8 cellular contexts compared by ENCODE assay signal in the genomic region with DNA sequence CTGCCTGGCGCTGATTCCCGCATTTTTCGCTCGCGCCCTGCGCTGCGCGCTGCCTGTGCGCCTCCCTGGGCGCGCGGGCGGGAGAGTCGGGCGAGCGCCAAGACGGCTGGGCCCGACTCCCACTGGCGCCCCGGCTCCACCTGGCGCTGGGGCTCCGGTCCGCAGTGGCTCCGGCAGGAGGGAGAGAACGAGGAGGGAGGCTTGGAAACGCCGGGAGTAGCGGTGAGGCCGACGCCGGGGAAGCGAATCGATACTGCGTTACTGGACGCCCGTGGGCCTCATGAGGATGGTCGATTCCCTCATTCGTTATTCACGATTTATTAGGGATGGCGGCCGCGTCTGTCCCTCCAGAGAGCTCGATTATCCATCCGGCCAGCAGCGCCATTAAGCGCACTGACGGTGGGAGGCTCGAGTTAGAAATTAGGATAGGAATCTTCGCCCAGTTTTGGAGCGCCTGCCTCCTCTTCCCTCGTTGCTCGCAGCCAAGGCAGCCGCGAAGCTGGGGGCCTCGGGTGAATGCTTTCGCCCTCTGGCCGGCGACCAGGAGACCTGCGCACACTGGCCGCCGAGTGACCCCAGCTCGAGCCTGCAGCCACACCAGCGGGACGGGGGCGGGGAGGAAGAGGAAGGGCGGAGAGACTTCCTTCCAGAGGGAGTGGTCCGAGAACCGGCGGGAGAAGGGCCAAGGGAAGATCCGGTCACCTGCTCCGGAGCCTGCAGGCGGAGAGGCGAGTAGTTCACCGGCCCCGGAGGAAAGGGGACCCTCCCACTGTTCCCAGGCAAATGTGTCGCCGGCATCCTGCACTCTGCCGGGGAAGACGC. TPM values are rescaled to one million over a fixed set of nuclear protein-coding genes. Genes with fewer than 3 reads are reported as not detected.
A peak's percentile ranks its signal among the peaks of the same experiment; 100 is the strongest.
DNase-seq lines count a peak whose midpoint lies in the region; ATAC-seq and TF ChIP-seq lines count a peak whose summit lies in the region.

No MANE protein-coding gene starts in this region.

- H3K27ac ChIP-seq in CD8-positive, alpha-beta memory T cell (ENCODE audit: low read depth, low read length) = no peak overlapping the region
- H3K27ac ChIP-seq in liver (ENCODE audit: low read depth in 1 of 2, low read length in 2 of 2) (peak overlapping the region; percentile 38 to 69), testis (peak overlapping the region; percentile 76 to 85)

- peaks cover 3 to 18% (median 4%) of the 10 kb centered on the region in 3 donors for H3K36me3 Mint-ChIP-seq in CD8-positive, alpha-beta memory T cell
- peaks cover 13% of the 10 kb centered on the region for H3K36me3 Mint-ChIP-seq in HFFc6 (ENCODE audit: low read depth)

- H3K9me3 Mint-ChIP-seq in CD8-positive, alpha-beta memory T cell = peaks cover 0 to 3% (median 0%) of the 10 kb centered on the region in 5 donors
- no peaks in the 10 kb centered on the region for H3K9me3 Mint-ChIP-seq in HFFc6

- peaks cover 47 to 69% (median 52%) of the 10 kb centered on the region in 3 donors for H3K4me1 Mint-ChIP-seq in CD8-positive, alpha-beta memory T cell
- H3K4me1 Mint-ChIP-seq in HFFc6 (ENCODE audit: low read depth) = peaks cover 51% of the 10 kb centered on the region

- peak in 1 of 5 donors; percentile 23 for DNase-seq in CD8-positive, alpha-beta memory T cell
- DNase-seq in HFFc6 (peak; percentile 49), RPMI7951 (ENCODE audit: low read depth) (peak; percentile 86), cortex of kidney (lab: John Stamatoyannopoulos, UW) (peak; percentile 81), testis (peak; percentile 87), SIG-M5 treated with dmso at 0.1 percent for 504 hours (lab: John Stamatoyannopoulos, UW; ENCODE audit: unreplicated experiment) (no peak)

- TF ChIP-seq RAD21 in liver (IDR thresholded peaks at IDR 0.05) = peak; percentile 3 to 8

- POLR2A ChIA-PET in CD8-positive, alpha-beta memory T cell (lab: Charles Lee) = interaction anchor here (0.8 kb wide), 1 partner anchor 18 kb away, joined by 5 read pairs; no protein-coding TSS in a partner anchor

- peaks cover 43 to 54% of the 10 kb centered on the region in 2 donors for H3K27me3 Mint-ChIP-seq in CD8-positive, alpha-beta memory T cell
- H3K27me3 Mint-ChIP-seq in HFFc6 (ENCODE audit: insufficient read depth) = peaks cover 5% of the 10 kb centered on the region

- TF ChIP-seq CTCF in HFFc6 (IDR thresholded peaks at IDR 0.05) = no peak; the same call in 1 of the 2 replicates
- TF ChIP-seq CTCF in liver (IDR thresholded peaks at IDR 0.05; ENCODE audit: low read depth, low read length, missing input control) = peak; percentile 1
- no peak for TF ChIP-seq CTCF in testis (IDR thresholded peaks at IDR 0.05)

- intact Hi-C loops in testis (cut with DNase I; ENCODE audit: low total_unique reads) = no loop called here

- peak overlapping the region in 1 of 8 donors; percentile 27 for H3K27ac Mint-ChIP-seq in CD8-positive, alpha-beta memory T cell
- H3K27ac Mint-ChIP-seq in HFFc6 = peak overlapping the region; percentile 53

- ATAC-seq in GM21737 (IDR thresholded peaks at IDR 0.05; ENCODE audit: unreplicated experiment) = no peak

- H3K9me3 ChIP-seq in CD8-positive, alpha-beta memory T cell (ENCODE audit: low read length) = no peaks in the 10 kb centered on the region
- H3K9me3 ChIP-seq in liver (ENCODE audit: control insufficient read depth in 4 of 4, low read length in 3 of 4) (no peaks in the 10 kb centered on the region), testis (no peaks in the 10 kb centered on the region)

- CTCF ChIA-PET in CD8-positive, alpha-beta memory T cell (lab: Charles Lee) = no interaction called here

- no peak for TF ChIP-seq POLR2A in testis (IDR thresholded peaks at IDR 0.05)

- no peaks in the 10 kb centered on the region for H3K36me3 ChIP-seq in CD8-positive, alpha-beta memory T cell (ENCODE audit: insufficient read depth, low read length)
- peaks cover 0 to 1% (median under 1%) of the 10 kb centered on the region in 4 donors for H3K36me3 ChIP-seq in liver (ENCODE audit: control insufficient read depth in 4 of 4, insufficient read depth in 3 of 4, low read depth in 1 of 4, low read length in 3 of 4)
- H3K36me3 ChIP-seq in testis (ENCODE audit: low read depth, missing control alignments) = no peaks in the 10 kb centered on the region

- peak overlapping the region; percentile 56 to 100 (median 93) for H3K4me3 Mint-ChIP-seq in CD8-positive, alpha-beta memory T cell
- peak overlapping the region; percentile 95 for H3K4me3 Mint-ChIP-seq in HFFc6

- peaks cover 39% of the 10 kb centered on the region for H3K27me3 ChIP-seq in CD8-positive, alpha-beta memory T cell (ENCODE audit: insufficient read depth, low read length, poor library complexity, severe bottlenecking)
- no peaks in the 10 kb centered on the region for H3K27me3 ChIP-seq in liver (ENCODE audit: control insufficient read depth in 4 of 4, insufficient read depth in 4 of 4, low read length in 3 of 4)
- no peaks in the 10 kb centered on the region for H3K27me3 ChIP-seq in testis

- H3K9ac ChIP-seq in liver (ENCODE audit: low read depth in 1 of 2, low read length in 2 of 2) = peak overlapping the region in 1 of 2 donors; percentile 36

- H3K4me1 ChIP-seq in CD8-positive, alpha-beta memory T cell (ENCODE audit: insufficient read depth, low read length) = peaks cover 57% of the 10 kb centered on the region
- H3K4me1 ChIP-seq in liver (ENCODE audit: control insufficient read depth in 4 of 4, insufficient read depth in 4 of 4, low read length in 3 of 4) = peaks cover 17 to 53% (median 43%) of the 10 kb centered on the region in 4 donors
- peaks cover 42% of the 10 kb centered on the region for H3K4me1 ChIP-seq in testis

- WGBS in liver = under 1% methylated on average over 79 of the region's 79 CpGs
- WGBS in testis, 2 donors = 0 to 1% methylated on average over 29 to 78 of the region's 79 CpGs

- peak overlapping the region; percentile 47 for H3K4me3 ChIP-seq in CD8-positive, alpha-beta memory T cell (ENCODE audit: low read length)
- peak overlapping the region; percentile 22 to 71 (median 60) for H3K4me3 ChIP-seq in liver (ENCODE audit: low read depth in 1 of 3, low read length in 3 of 3)
- H3K4me3 ChIP-seq in testis = peak overlapping the region; percentile 81 to 92

TF ChIP-seq in liver, 16 proteins besides CTCF, POLR2A, EP300 and RAD21 (continues in another document):
- no peak for TF ChIP-seq HNF4A (conservative IDR thresholded peaks at IDR 0.05)
- peak; percentile 65 to 71 for TF ChIP-seq RXRA (IDR thresholded peaks at IDR 0.05)
- TF ChIP-seq EGR1 (IDR thresholded peaks at IDR 0.05; ENCODE audit: low read depth in 2 of 2) = peak in 1 of 2 donors; percentile 91
- TF ChIP-seq FOXA2 (IDR thresholded peaks at IDR 0.05) = no peak
- TF ChIP-seq, protein P1, sequence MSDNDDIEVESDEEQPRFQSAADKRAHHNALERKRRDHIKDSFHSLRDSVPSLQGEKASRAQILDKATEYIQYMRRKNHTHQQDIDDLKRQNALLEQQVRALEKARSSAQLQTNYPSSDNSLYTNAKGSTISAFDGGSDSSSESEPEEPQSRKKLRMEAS (IDR thresholded peaks at IDR 0.05) = peak; percentile 85
- peak; percentile 71 for TF ChIP-seq YY1 (IDR thresholded peaks at IDR 0.05)
- TF ChIP-seq TAF1 (conservative IDR thresholded peaks at IDR 0.05) = no peak
- TF ChIP-seq, protein P2, sequence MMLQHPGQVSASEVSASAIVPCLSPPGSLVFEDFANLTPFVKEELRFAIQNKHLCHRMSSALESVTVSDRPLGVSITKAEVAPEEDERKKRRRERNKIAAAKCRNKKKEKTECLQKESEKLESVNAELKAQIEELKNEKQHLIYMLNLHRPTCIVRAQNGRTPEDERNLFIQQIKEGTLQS (IDR thresholded peaks at IDR 0.05) = no peak
- peak; percentile 51 for TF ChIP-seq NR2F2 (IDR thresholded peaks at IDR 0.05)

RNA-seq across cellular contexts. Expression of a gene that starts 1.3 kb away (rescaled TPM):
- under 1 TPM; 0.72 to 0.89 TPM for total RNA-seq in CD8-positive, alpha-beta memory T cell
- 0.09 TPM for polyA plus RNA-seq in CD8-positive, alpha-beta memory T cell
- total RNA-seq in HFFc6 (2021; fragmentation: NEBNext Ultra II Directional; extraction: Animal tissue kit (Norgen Biotek cat#: 25700)) = 10 to 100 TPM; 59.7 to 73.5 (median 69.0) TPM
- total RNA-seq in RPMI7951 (2014; rRNA removed; shearing (Covaris generic)) = 3.8 and 7.6 TPM in 2 replicates
- total RNA-seq in liver (1 to 10 TPM; 1.2 to 2.2 TPM), testis (10 to 100 TPM in 1 of 2 donors, 1 to 10 TPM in 1; 8.1 to 20.9 TPM)
- polyA plus RNA-seq in liver (1 to 10 TPM; 1.3 to 3.2 TPM), testis (ENCODE audit: insufficient read depth, low read depth, low replicate concordance) (21.2 TPM)

RNA-seq across cellular contexts. Expression of a gene that starts 3.1 kb away (rescaled TPM):
- 100 to 1,000 TPM; 317 to 323 TPM for total RNA-seq in CD8-positive, alpha-beta memory T cell
- polyA plus RNA-seq in CD8-positive, alpha-beta memory T cell = 431 TPM
- 100 to 1,000 TPM; 232 to 273 (median 253) TPM for total RNA-seq in HFFc6 (2021; fragmentation: NEBNext Ultra II Directional; extraction: Animal tissue kit (Norgen Biotek cat#: 25700))
- 468 and 479 TPM in 2 replicates for total RNA-seq in RPMI7951 (2014; rRNA removed; shearing (Covaris generic))
- 100 to 1,000 TPM; 121 to 137 TPM for total RNA-seq in liver
- polyA plus RNA-seq in liver = 100 to 1,000 TPM; 200 to 279 TPM
- total RNA-seq in testis = 100 to 1,000 TPM; 111 to 113 TPM
- 144 TPM for polyA plus RNA-seq in testis (ENCODE audit: insufficient read depth, low read depth, low replicate concordance)

RNA-seq across cellular contexts. Expression of a gene that starts 19.3 kb away (rescaled TPM):
- 10 to 100 TPM; 58.2 to 59.6 TPM for total RNA-seq in CD8-positive, alpha-beta memory T cell
- 73.4 TPM for polyA plus RNA-seq in CD8-positive, alpha-beta memory T cell
- 10 to 100 TPM; 35.0 to 38.7 (median 36.6) TPM for total RNA-seq in HFFc6 (2021; fragmentation: NEBNext Ultra II Directional; extraction: Animal tissue kit (Norgen Biotek cat#: 25700))
- 6.0 and 6.9 TPM in 2 replicates for total RNA-seq in RPMI7951 (2014; rRNA removed; shearing (Covaris generic))
- 1 to 10 TPM; 4.5 to 9.0 TPM for total RNA-seq in liver
- polyA plus RNA-seq in liver = 100 to 1,000 TPM in 1 of 2 donors, 10 to 100 TPM in 1; 65.6 to 152 TPM
- total RNA-seq in testis = 10 to 100 TPM; 13.9 to 14.3 TPM
- polyA plus RNA-seq in testis (ENCODE audit: insufficient read depth, low read depth, low replicate concordance) = 25.7 TPM

RNA-seq across cellular contexts. Expression of a gene that starts 44.4 kb away (rescaled TPM):
- 100 to 1,000 TPM; 197 to 202 TPM for total RNA-seq in CD8-positive, alpha-beta memory T cell
- 15.9 TPM for polyA plus RNA-seq in CD8-positive, alpha-beta memory T cell
- 10 to 100 TPM; 26.5 to 31.5 (median 30.2) TPM for total RNA-seq in HFFc6 (2021; fragmentation: NEBNext Ultra II Directional; extraction: Animal tissue kit (Norgen Biotek cat#: 25700))
- total RNA-seq in RPMI7951 (2014; rRNA removed; shearing (Covaris generic)) = 9.3 and 13.9 TPM in 2 replicates
- total RNA-seq in liver (10 to 100 TPM in 1 of 2 donors, 1 to 10 TPM in 1; 8.5 to 22.8 TPM), testis (100 to 1,000 TPM; 157 to 176 TPM)
- polyA plus RNA-seq in liver (1 to 10 TPM; 3.3 to 7.7 TPM), testis (ENCODE audit: insufficient read depth, low read depth, low replicate concordance) (86.9 TPM)

RNA-seq across cellular contexts. Expression of a gene that starts 49.9 kb away (rescaled TPM):
- 10 to 100 TPM; 43.4 to 44.6 TPM for total RNA-seq in CD8-positive, alpha-beta memory T cell
- 17.4 TPM for polyA plus RNA-seq in CD8-positive, alpha-beta memory T cell
- total RNA-seq in HFFc6 (2021; fragmentation: NEBNext Ultra II Directional; extraction: Animal tissue kit (Norgen Biotek cat#: 25700)) = 10 to 100 TPM; 48.7 to 61.8 (median 55.5) TPM
- 28.8 and 29.6 TPM in 2 replicates for total RNA-seq in RPMI7951 (2014; rRNA removed; shearing (Covaris generic))
- total RNA-seq in liver (10 to 100 TPM; 18.2 to 21.5 TPM), testis (10 to 100 TPM; 47.2 to 56.7 TPM)
- polyA plus RNA-seq in liver (1 to 10 TPM; 2.4 to 9.0 TPM), testis (ENCODE audit: insufficient read depth, low read depth, low replicate concordance) (34.8 TPM)
